ENCODE assay signal across 14 cellular contexts in genomic region chr4:57370691-57371090, GRCh38.
DNase-seq lines count a peak whose midpoint lies in the region; ATAC-seq and TF ChIP-seq lines count a peak whose summit lies in the region.
"Had no signal": no experiment of that assay in that cellular context is flagged by ENCODE, and none has a peak within 500 bp of the region (broad histone marks: within the 10 kb centered on the region; RNA-seq: fewer than 3 reads in every experiment).

No MANE protein-coding gene starts in this region.

- no peak overlapping the region for H3K4me3 ChIP-seq in RWPE2 (ENCODE audit: severe bottlenecking)
- H3K4me3 ChIP-seq: BLaER1 treated with 17β-estradiol and CSF1 and Interleukin-3, amounts not matched to agents 10 nM and 100 nM; GM12878 had no signal

- H3K9me3 ChIP-seq in RWPE2 (ENCODE audit: severe bottlenecking): no peaks in the 10 kb centered on the region
- H3K9me3 ChIP-seq: BLaER1 treated with 17β-estradiol and CSF1 and Interleukin-3, amounts not matched to agents 10 nM and 100 nM; Caco-2 had no signal

- DNase-seq in EL (peak; percentile 45), HT1080 (ENCODE audit: low read depth) (peak; percentile 15), RWPE2 (ENCODE audit: low spot score) (no peak), foreskin keratinocyte (peak in 1 of 2 donors; percentile 40), NCI-H1105 treated with DMSO at 0.1 percent for 48 hours (lab: John Stamatoyannopoulos, UW) (no peak), HUDEP-2 (lab: John Stamatoyannopoulos, UW; ENCODE audit: unreplicated experiment in 76 of 76) (no peak), activated gamma-delta T cell treated with Interleukin-2 at 50 U/mL for 16 hours (no peak)
- DNase-seq: Caco-2; CD4-positive, CD25-positive, alpha-beta regulatory T cell; H9; KBM-7 had no signal

- H3K27ac ChIP-seq in RWPE2 (ENCODE audit: poor library complexity, severe bottlenecking) (no peak overlapping the region), foreskin keratinocyte (no peak overlapping the region)
- H3K27ac ChIP-seq: BLaER1 treated with 17β-estradiol and CSF1 and Interleukin-3, amounts not matched to agents 10 nM and 100 nM had no signal

- H3K4me1 ChIP-seq in RWPE2 (ENCODE audit: insufficient read depth, poor library complexity, severe bottlenecking) (no peaks in the 10 kb centered on the region), foreskin keratinocyte (no peaks in the 10 kb centered on the region)
- H3K4me1 ChIP-seq: BLaER1 treated with 17β-estradiol and CSF1 and Interleukin-3, amounts not matched to agents 10 nM and 100 nM; Caco-2 had no signal

- ATAC-seq in RWPE2 (ENCODE audit: low read depth) (0 out of 3 replicates have a peak, but pooled peaks have one; percentile 49), foreskin keratinocyte (peak; percentile 62)
- ATAC-seq: GM12878, HepG2 had no signal

- no peaks in the 10 kb centered on the region for H3K27me3 ChIP-seq in RWPE2 (ENCODE audit: insufficient read depth, poor library complexity, severe bottlenecking)
- no peaks in the 10 kb centered on the region for H3K27me3 ChIP-seq in foreskin keratinocyte
- H3K27me3 ChIP-seq: BLaER1 treated with 17β-estradiol and CSF1 and Interleukin-3, amounts not matched to agents 10 nM and 100 nM had no signal

- no peak for TF ChIP-seq CTCF in RWPE2 (IDR thresholded peaks at IDR 0.05; ENCODE audit: poor library complexity, severe bottlenecking)
- no peak for TF ChIP-seq CTCF in foreskin keratinocyte (conservative IDR thresholded peaks at IDR 0.05)

- H3K36me3 ChIP-seq in RWPE2 (ENCODE audit: low read depth): no peaks in the 10 kb centered on the region
- H3K36me3 ChIP-seq: BLaER1 treated with 17β-estradiol and CSF1 and Interleukin-3, amounts not matched to agents 10 nM and 100 nM had no signal

Comparison
In these comparisons a context has a peak if more than half of its experiments do, and no peak if none do; other contexts are left out.
1. DNase-seq: peak in EL (single experiment) and HT1080 (single experiment); none in RWPE2 (single experiment), NCI-H1105 treated with DMSO at 0.1 percent for 48 hours (single experiment), HUDEP-2 (0 of 76) and activated gamma-delta T cell treated with Interleukin-2 at 50 U/mL for 16 hours (single experiment).